ENCODE assay signal across 19 cellular contexts in genomic region chr2:25030702-25031101, GRCh38. TPM values are rescaled to one million over a fixed set of nuclear protein-coding genes. Genes with fewer than 3 reads are reported as not detected.
DNase-seq lines count a peak whose midpoint lies in the region; ATAC-seq and TF ChIP-seq lines count a peak whose summit lies in the region.
"Had no signal": no experiment of that assay in that cellular context is flagged by ENCODE, and none has a peak within 500 bp of the region (broad histone marks: within the 10 kb centered on the region; RNA-seq: fewer than 3 reads in every experiment).

No MANE protein-coding gene starts in this region.

- dilution Hi-C loops in IMR-90 (cut with HindIII; ENCODE audit: low sequenced_read_pairs, unreplicated experiment) = no loop called here

- no peak overlapping the region for H3K56ac ChIP-seq in IMR-90 (ENCODE audit: extremely low read depth, insufficient read depth, low read length)

- no peak overlapping the region for H4K91ac ChIP-seq in IMR-90 (ENCODE audit: insufficient read depth, low read depth, low read length)

- no peaks in the 10 kb centered on the region for H4K20me1 ChIP-seq in IMR-90 (ENCODE audit: insufficient read depth, low read length)

- H4K5ac ChIP-seq in IMR-90 (ENCODE audit: low read depth, low read length) = no peak overlapping the region

- H2BK5ac ChIP-seq in IMR-90 (ENCODE audit: low read depth, low read length, poor library complexity, severe bottlenecking) = no peak overlapping the region

- no peak overlapping the region for H4K8ac ChIP-seq in IMR-90 (ENCODE audit: low read depth in 2 of 2, low read length in 2 of 2)

- no peak overlapping the region for H2BK15ac ChIP-seq in IMR-90 (ENCODE audit: low read depth, low read length)

- TF ChIP-seq RAD21 in IMR-90 (IDR thresholded peaks at IDR 0.05; ENCODE audit: low read length) = no peak

- TF ChIP-seq POLR2A in IMR-90 (IDR thresholded peaks at IDR 0.05; ENCODE audit: low read depth, low read length) = no peak

- no peak overlapping the region for H3K27ac ChIP-seq in IMR-90 (ENCODE audit: insufficient read depth, low read length)
- H3K27ac ChIP-seq: epithelial cell of prostate, tibial artery had no signal

- TF ChIP-seq CTCF in IMR-90 (conservative IDR thresholded peaks at IDR 0.05; ENCODE audit: low read depth, low read length) = no peak
- no peak for TF ChIP-seq CTCF in fibroblast of the aortic adventitia (IDR thresholded peaks at IDR 0.05; ENCODE audit: insufficient read depth, low read length)

- H2AK9ac ChIP-seq in IMR-90 (replicated peaks; ENCODE audit: low read depth, low read length, poor library complexity) = no peak overlapping the region

- intact Hi-C loops in IMR-90 (cut with micrococcal nuclease) = no loop called here

- no peak overlapping the region for H3K4me2 ChIP-seq in IMR-90 (ENCODE audit: low read depth, low read length)

- no peak overlapping the region for H3K18ac ChIP-seq in IMR-90 (ENCODE audit: low read depth, low read length)

- H3K9ac ChIP-seq in IMR-90 (ENCODE audit: low read depth, low read length) = no peak overlapping the region

- H3K4me1 ChIP-seq in IMR-90 (ENCODE audit: control insufficient read depth, insufficient read depth, low read length) = no peaks in the 10 kb centered on the region
- H3K4me1 ChIP-seq: tibial artery had no signal

- H3K14ac ChIP-seq in IMR-90 (replicated peaks; ENCODE audit: low read depth, low read length) = no peak overlapping the region

- no peak overlapping the region for H3K4me3 ChIP-seq in IMR-90 (ENCODE audit: insufficient read depth, low read depth, low read length)
- no peak overlapping the region for H3K4me3 ChIP-seq in fibroblast of the aortic adventitia (ENCODE audit: low read depth, low read length)
- H3K4me3 ChIP-seq: tibial artery had no signal

- in situ Hi-C loops in IMR-90 (cut with MboI; ENCODE audit: low sequenced_read_pairs) = no loop called here

- no peak overlapping the region for H3K23ac ChIP-seq in IMR-90 (ENCODE audit: low read depth, low read length)

- H2BK120ac ChIP-seq in IMR-90 (ENCODE audit: low read depth, low read length) = no peak overlapping the region

- POLR2A ChIA-PET in IMR-90 (lab: Charles Lee; ENCODE audit: unreplicated experiment) = no interaction called here

- no peaks in the 10 kb centered on the region for H3K36me3 ChIP-seq in IMR-90 (ENCODE audit: control insufficient read depth, insufficient read depth, low read length)
- H3K36me3 ChIP-seq: tibial artery had no signal

- H3K9me3 ChIP-seq in IMR-90 (ENCODE audit: control insufficient read depth, insufficient read depth, low read length) = peaks cover 4% of the 10 kb centered on the region; the same call in 1 of the 2 replicates
- H3K9me3 ChIP-seq: tibial artery had no signal

- no CpG with 5 or more reads among the region's 2 CpGs for WGBS in IMR-90 (ENCODE audit: extremely low coverage in 2 of 2, insufficient read length in 1 of 2), 2 experiments

- DNase-seq in AML-193 (lab: John Stamatoyannopoulos, UW) (peak; percentile 12 to 34), IMR-90 (peak; percentile 7), SIG-M5 (lab: John Stamatoyannopoulos, UW) (peak; percentile 39), fibroblast of the aortic adventitia (ENCODE audit: low read depth) (peak; percentile 25), NCI-H1417 (lab: John Stamatoyannopoulos, UW) (no peak), NCI-H748 (lab: John Stamatoyannopoulos, UW; ENCODE audit: unreplicated experiment) (no peak)
- no peak for DNase-seq in activated naive CD4-positive, alpha-beta T cell treated with anti-CD3 and anti-CD28 coated beads, Interleukin-2, amount 50 U/mL, for 16 hours
- DNase-seq: ACHN; activated CD8-positive, alpha-beta T cell treated with anti-CD3 and anti-CD28 coated beads, Interleukin-2, amount 10 ng/mL, durations not matched to agents 7 days and 5 days; activated T-cell treated with anti-CD3 and anti-CD28 coated beads, Interleukin-2, amount 50 U/mL, for 48 hours; left cardiac atrium; NCI-H146; NCI-H82; RPMI8226; T-helper 1 cell; tibial artery had no signal

- no peak overlapping the region for H3K4ac ChIP-seq in IMR-90 (ENCODE audit: low read depth, low read length)

- no peak overlapping the region for H2AFZ ChIP-seq in IMR-90 (replicated peaks; ENCODE audit: low read length, poor library complexity)

- 0 out of 2 replicates have a peak, but pooled peaks cover 3% of the 10 kb centered on the region for H3K9me1 ChIP-seq in IMR-90 (ENCODE audit: insufficient read depth, low read length)

- no peak overlapping the region for H2AK5ac ChIP-seq in IMR-90 (ENCODE audit: low read depth, low read length)

- H2BK20ac ChIP-seq in IMR-90 (ENCODE audit: low read depth, low read length) = no peak overlapping the region

- H3K79me1 ChIP-seq in IMR-90 (ENCODE audit: low read depth in 1 of 2, low read length in 2 of 2) = no peaks in the 10 kb centered on the region

- H3K27me3 ChIP-seq in IMR-90 (ENCODE audit: control insufficient read depth, insufficient read depth, low read length) = peaks cover 39% of the 10 kb centered on the region
- H3K27me3 ChIP-seq: tibial artery had no signal

- CTCF ChIA-PET in IMR-90 (lab: Yijun Ruan, JAX) = no interaction called here

- ATAC-seq in IMR-90 (ENCODE audit: low read depth) = peak; percentile 32; the same call in 1 of the 2 replicates
- no peak for ATAC-seq in HG02884 (IDR thresholded peaks at IDR 0.05; ENCODE audit: unreplicated experiment)
- ATAC-seq: activated CD8-positive, alpha-beta T cell treated with anti-CD3 and anti-CD28 coated beads, Interleukin-2, amount 10 ng/mL, durations not matched to agents 7 days and 5 days; left cardiac atrium; WTC11 had no signal

- no TSS peak for BruUV-seq in IMR-90 (replicated peaks; lab: Mats Ljungman, UMichigan)

TF ChIP-seq in IMR-90, 13 proteins besides CTCF, POLR2A, EP300 and RAD21:
- no peak for TF ChIP-seq SMC3 (IDR thresholded peaks at IDR 0.05; ENCODE audit: low read depth, low read length)
TF ChIP-seq in IMR-90: peak in this region for 0.

RNA-seq across cellular contexts. Expression of gene EFR3B, which starts 11.2 kb away (rescaled TPM):
- total RNA-seq in IMR-90 (2012; rRNA removed) (0.90 and 1.1 TPM in 2 replicates), fibroblast of the aortic adventitia (ENCODE audit: low replicate concordance) (0.99 and 1.1 TPM in 2 replicates)
- polyA plus RNA-seq in IMR-90 (2012; rRNA removed) = 0.36 and 0.38 TPM in 2 replicates
- polyA plus RNA-seq in IMR-90 (2012; cell fraction: cytosol; rRNA removed) = 0.14 and 0.18 TPM in 2 replicates
- 0.63 and 0.66 TPM in 2 replicates for polyA plus RNA-seq in IMR-90 (2012; cell fraction: nucleus; rRNA removed; ENCODE audit: low replicate concordance)

RNA-seq across cellular contexts. Expression of gene DNAJC27, which starts 58.9 kb away (rescaled TPM):
- total RNA-seq in IMR-90 (2012; rRNA removed) = 2.0 and 2.8 TPM in 2 replicates
- polyA plus RNA-seq in IMR-90 (2012; rRNA removed) = 1.3 and 1.6 TPM in 2 replicates
- 0.29 and 0.40 TPM in 2 replicates for polyA plus RNA-seq in IMR-90 (2012; cell fraction: cytosol; rRNA removed)
- polyA plus RNA-seq in IMR-90 (2012; cell fraction: nucleus; rRNA removed; ENCODE audit: low replicate concordance) = 0.67 and 4.9 TPM in 2 replicates
- 3.8 and 5.6 TPM in 2 replicates for total RNA-seq in fibroblast of the aortic adventitia (ENCODE audit: low replicate concordance)

Comparison
In these comparisons a context has a peak if more than half of its experiments do, and no peak if none do; other contexts are left out.
1. DNase-seq: peak in AML-193 (2 of 2), IMR-90 (single experiment), SIG-M5 (single experiment) and fibroblast of the aortic adventitia (single experiment); none in NCI-H1417 (0 of 3), activated naive CD4-positive, alpha-beta T cell treated with anti-CD3 and anti-CD28 coated beads, Interleukin-2, amount 50 U/mL, for 16 hours (single experiment) and NCI-H748 (single experiment).